ENCODE assay signal across 28 cellular contexts in the genomic region with DNA sequence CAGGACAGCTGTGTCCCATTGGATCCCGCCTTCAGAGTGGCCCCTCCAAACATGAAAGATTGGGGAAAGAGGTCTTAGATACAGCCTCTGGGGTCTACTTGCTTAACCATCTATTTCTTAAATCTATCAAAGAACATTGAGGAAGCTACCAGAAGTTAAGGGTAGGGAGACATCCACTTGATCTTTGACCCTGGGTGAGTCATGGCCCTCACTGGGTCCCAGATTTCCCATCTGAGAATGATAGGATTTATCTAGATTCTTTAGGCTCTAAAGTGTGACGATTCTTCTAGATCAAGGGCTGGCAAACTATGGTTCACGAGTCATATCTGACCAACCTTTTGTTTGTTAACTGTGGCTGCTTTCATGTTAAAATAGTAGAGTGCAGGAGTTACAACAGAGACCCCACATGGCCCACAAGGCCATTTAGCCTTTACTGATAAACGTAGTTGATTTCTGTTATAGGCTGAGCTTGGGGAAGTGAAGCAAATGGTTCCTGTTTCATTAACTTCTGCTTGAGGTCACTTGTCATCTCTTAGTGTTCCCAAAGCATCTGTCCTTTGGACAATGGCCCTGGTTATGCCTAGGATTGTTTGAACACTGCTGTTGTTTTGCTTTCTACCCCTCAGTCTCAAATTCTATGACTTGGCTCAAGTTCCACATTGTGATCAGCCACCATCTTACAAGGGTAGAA. TPM values are rescaled to one million over a fixed set of nuclear protein-coding genes. Genes with fewer than 3 reads are reported as not detected.
DNase-seq lines count a peak whose midpoint lies in the region; ATAC-seq and FAIRE-seq lines count a peak whose summit lies in the region.
"Had no signal": no experiment of that assay in that cellular context is flagged by ENCODE, and none has a peak within 500 bp of the region (broad histone marks: within the 10 kb centered on the region; RNA-seq: fewer than 3 reads in every experiment).

No MANE protein-coding gene starts in this region.

- no peaks in the 10 kb centered on the region for H3K36me3 ChIP-seq in naive thymus-derived CD4-positive, alpha-beta T cell (ENCODE audit: control insufficient read depth in 2 of 3, insufficient read depth in 3 of 3, low read length in 3 of 3)
- H3K36me3 ChIP-seq: esophagus squamous epithelium, tibial artery had no signal

- H3K9me3 Mint-ChIP-seq in naive thymus-derived CD4-positive, alpha-beta T cell = no peaks in the 10 kb centered on the region
- H3K9me3 Mint-ChIP-seq: activated naive CD4-positive, alpha-beta T cell treated with anti-CD3 and anti-CD28 coated beads, Interleukin-2, amount 50 U/mL, for 72 hours; activated T-cell treated with anti-CD3 and anti-CD28 coated beads, Interleukin-2, amount 50 U/mL, for 72 hours; CD8-positive, alpha-beta T cell; effector memory CD8-positive, alpha-beta T cell; HFFc6; nephron progenitor cell; stimulated activated naive CD8-positive, alpha-beta T cell treated with anti-CD3 and anti-CD28 coated beads, Interleukin-15, Interleukin-2, amounts not matched to agents 100 ng/mL and 50 ng/mL, for 24 hours had no signal

- H3K27me3 Mint-ChIP-seq in naive thymus-derived CD4-positive, alpha-beta T cell = peaks cover 0 to 60% (median 8%) of the 10 kb centered on the region in 5 donors
- H3K27me3 Mint-ChIP-seq: progenitor cell of endocrine pancreas had no signal

- peak; percentile 66 for FAIRE-seq in GM18507 (lab: Jason Lieb, UNC)

- intact Hi-C loops in naive thymus-derived CD4-positive, alpha-beta T cell (cut with micrococcal nuclease) = loop anchor here in 1 of 2 donors (10.0 kb wide), 1 partner anchor 128 kb away; a partner anchor contains a TSS

- H3K9me3 ChIP-seq in naive thymus-derived CD4-positive, alpha-beta T cell (ENCODE audit: control insufficient read depth in 2 of 3, low read length in 3 of 3) = no peaks in the 10 kb centered on the region
- H3K9me3 ChIP-seq: body of pancreas, esophagus squamous epithelium, Peyer's patch, tibial artery had no signal

- POLR2A ChIA-PET in naive thymus-derived CD4-positive, alpha-beta T cell (lab: Charles Lee) = no interaction called here

- H3K27ac ChIP-seq in naive thymus-derived CD4-positive, alpha-beta T cell (ENCODE audit: low read depth, low read length) = no peak overlapping the region
- H3K27ac ChIP-seq: body of pancreas, esophagus squamous epithelium, tibial artery had no signal

- no peaks in the 10 kb centered on the region for H3K4me1 ChIP-seq in naive thymus-derived CD4-positive, alpha-beta T cell (ENCODE audit: control insufficient read depth in 2 of 2, insufficient read depth in 2 of 2, low read length in 2 of 2)
- H3K4me1 ChIP-seq: esophagus squamous epithelium, tibial artery had no signal

- no peak overlapping the region for H3K4me3 Mint-ChIP-seq in naive thymus-derived CD4-positive, alpha-beta T cell
- H3K4me3 Mint-ChIP-seq: activated T-cell treated with anti-CD3 and anti-CD28 coated beads, Interleukin-2, amount 50 U/mL, for 72 hours; CD8-positive, alpha-beta T cell; effector memory CD8-positive, alpha-beta T cell; HFFc6; nephron progenitor cell; stimulated activated naive CD8-positive, alpha-beta T cell treated with anti-CD3 and anti-CD28 coated beads, Interleukin-15, Interleukin-2, amounts not matched to agents 100 ng/mL and 50 ng/mL, for 24 hours had no signal

- CTCF ChIA-PET in naive thymus-derived CD4-positive, alpha-beta T cell (lab: Charles Lee) = interaction anchor here (0.7 to 1.6 kb wide), 3 partner anchors 9 to 514 kb away, joined by 3 to 6 read pairs (median 3); no protein-coding TSS in a partner anchor

- DNase-seq in GM18507 (ENCODE audit: extremely low spot score, insufficient read length, low read depth) (no peak), NOMO-1 (lab: John Stamatoyannopoulos, UW; ENCODE audit: unreplicated experiment in 2 of 2) (peak; percentile 47 to 77), amniotic epithelial cell (ENCODE audit: low read depth) (peak; percentile 19), NAMALWA (ENCODE audit: low spot score) (no peak), COLO668 (lab: John Stamatoyannopoulos, UW; ENCODE audit: unreplicated experiment) (no peak), A172 (ENCODE audit: low spot score) (no peak)
- no peak for DNase-seq in naive thymus-derived CD4-positive, alpha-beta T cell
- no peak for DNase-seq in stimulated activated CD4-positive, alpha-beta T cell treated with anti-CD3 and anti-CD28 coated beads, Interleukin-4, amount 100 ng/mL, for 4 hours
- DNase-seq: activated CD4-positive, CD25-positive, alpha-beta regulatory T cell treated with anti-CD3 and anti-CD28 coated beads, Interleukin-2, amount 50 U/mL, for 72 hours; activated CD8-positive, alpha-beta memory T cell treated with anti-CD3 and anti-CD28 coated beads for 24 hours; activated T-cell treated with anti-CD3 and anti-CD28 coated beads, Interleukin-2, amount 50 U/mL, for 72 hours; body of pancreas; CD8-positive, alpha-beta T cell; DMS79; effector memory CD8-positive, alpha-beta T cell; esophagus squamous epithelium; HFFc6; NCI-H2227 treated with DMSO at 0.1 percent for 48 hours; NCI-H774; nephron progenitor cell; stimulated activated CD4-positive, alpha-beta T cell treated with anti-CD3 and anti-CD28 coated beads, Interleukin-2, amount 100 ng/mL, for 48 hours; tibial artery had no signal

- no peaks in the 10 kb centered on the region for H3K36me3 Mint-ChIP-seq in naive thymus-derived CD4-positive, alpha-beta T cell
- H3K36me3 Mint-ChIP-seq: activated naive CD4-positive, alpha-beta T cell treated with anti-CD3 and anti-CD28 coated beads, Interleukin-2, amount 50 U/mL, for 72 hours; CD8-positive, alpha-beta T cell had no signal

- ATAC-seq in naive thymus-derived CD4-positive, alpha-beta T cell = peak; percentile 41
- ATAC-seq: activated naive CD4-positive, alpha-beta T cell treated with anti-CD3 and anti-CD28 coated beads, Interleukin-2, amount 50 U/mL, for 72 hours; activated T-cell treated with anti-CD3 and anti-CD28 coated beads, Interleukin-2, amount 50 U/mL, for 72 hours; body of pancreas; CD8-positive, alpha-beta T cell; effector memory CD8-positive, alpha-beta T cell; SK-N-SH treated with all-trans-retinoic acid at 6 μM for 48 hours had no signal

- H3K4me1 Mint-ChIP-seq in naive thymus-derived CD4-positive, alpha-beta T cell = peaks cover 0 to 7% (median 0%) of the 10 kb centered on the region in 7 donors
- H3K4me1 Mint-ChIP-seq: nephron progenitor cell had no signal

- H3K27ac Mint-ChIP-seq in naive thymus-derived CD4-positive, alpha-beta T cell = peak overlapping the region in 1 of 9 donors; percentile 17
- H3K27ac Mint-ChIP-seq: activated naive CD4-positive, alpha-beta T cell treated with anti-CD3 and anti-CD28 coated beads, Interleukin-2, amount 50 U/mL, for 72 hours; activated T-cell treated with anti-CD3 and anti-CD28 coated beads, Interleukin-2, amount 50 U/mL, for 72 hours; CD8-positive, alpha-beta T cell; effector memory CD8-positive, alpha-beta T cell; HFFc6; nephron progenitor cell; progenitor cell of endocrine pancreas; stimulated activated naive CD8-positive, alpha-beta T cell treated with anti-CD3 and anti-CD28 coated beads, Interleukin-15, Interleukin-2, amounts not matched to agents 100 ng/mL and 50 ng/mL, for 24 hours had no signal

- no peak overlapping the region for H3K4me3 ChIP-seq in naive thymus-derived CD4-positive, alpha-beta T cell (ENCODE audit: low read length)
- H3K4me3 ChIP-seq: body of pancreas, esophagus squamous epithelium, smooth muscle cell, tibial artery had no signal

- no peaks in the 10 kb centered on the region for H3K27me3 ChIP-seq in naive thymus-derived CD4-positive, alpha-beta T cell (ENCODE audit: control insufficient read depth in 2 of 2, insufficient read depth in 2 of 2, low read length in 2 of 2)
- H3K27me3 ChIP-seq: body of pancreas, esophagus squamous epithelium, Peyer's patch, tibial artery had no signal

RNA-seq across cellular contexts. Expression of a gene that starts 8.0 kb away (rescaled TPM):
- not detected for total RNA-seq in naive thymus-derived CD4-positive, alpha-beta T cell
- not detected for polyA plus RNA-seq in naive thymus-derived CD4-positive, alpha-beta T cell
- total RNA-seq in A172 (2014; rRNA removed; shearing (Covaris generic)) = 0.17 TPM in 1 of 2 replicates, not detected in the other
- total RNA-seq: activated naive CD4-positive, alpha-beta T cell treated with anti-CD3 and anti-CD28 coated beads, Interleukin-2, amount 50 U/mL, for 72 hours; activated T-cell treated with anti-CD3 and anti-CD28 coated beads, Interleukin-2, amount 50 U/mL, for 72 hours; progenitor cell of endocrine pancreas had no signal
- polyA plus RNA-seq: smooth muscle cell had no signal

RNA-seq across cellular contexts. Expression of a gene that starts 39.4 kb away (rescaled TPM):
- total RNA-seq in naive thymus-derived CD4-positive, alpha-beta T cell = 1 to 10 TPM in 3 of 5 experiments, under 1 TPM in 1, not detected in 1; 0.29 to 3.5 (median 2.5) TPM
- under 1 TPM in 1 of 2 donors, not detected in 1; 0.70 TPM for polyA plus RNA-seq in naive thymus-derived CD4-positive, alpha-beta T cell
- total RNA-seq in A172 (2014; rRNA removed; shearing (Covaris generic)) = 118 and 146 TPM in 2 replicates

Comparison
In these comparisons a context has a peak if more than half of its experiments do, and no peak if none do; other contexts are left out.
1. DNase-seq: peak in NOMO-1 (2 of 2) and amniotic epithelial cell (single experiment); none in GM18507 (single experiment), naive thymus-derived CD4-positive, alpha-beta T cell (0 of 9), NAMALWA (single experiment), stimulated activated CD4-positive, alpha-beta T cell treated with anti-CD3 and anti-CD28 coated beads, Interleukin-4, amount 100 ng/mL, for 4 hours (0 of 2), COLO668 (single experiment) and A172 (single experiment).
2. RNA of a gene that starts 39.4 kb away (total RNA-seq): 118 to 146 TPM in A172; 0.29 to 3.5 TPM in naive thymus-derived CD4-positive, alpha-beta T cell; every median in the first group is over 10 times any median in the second.